Comparison of ENCODE assay signal across 1 cellular context in the genomic region with DNA sequence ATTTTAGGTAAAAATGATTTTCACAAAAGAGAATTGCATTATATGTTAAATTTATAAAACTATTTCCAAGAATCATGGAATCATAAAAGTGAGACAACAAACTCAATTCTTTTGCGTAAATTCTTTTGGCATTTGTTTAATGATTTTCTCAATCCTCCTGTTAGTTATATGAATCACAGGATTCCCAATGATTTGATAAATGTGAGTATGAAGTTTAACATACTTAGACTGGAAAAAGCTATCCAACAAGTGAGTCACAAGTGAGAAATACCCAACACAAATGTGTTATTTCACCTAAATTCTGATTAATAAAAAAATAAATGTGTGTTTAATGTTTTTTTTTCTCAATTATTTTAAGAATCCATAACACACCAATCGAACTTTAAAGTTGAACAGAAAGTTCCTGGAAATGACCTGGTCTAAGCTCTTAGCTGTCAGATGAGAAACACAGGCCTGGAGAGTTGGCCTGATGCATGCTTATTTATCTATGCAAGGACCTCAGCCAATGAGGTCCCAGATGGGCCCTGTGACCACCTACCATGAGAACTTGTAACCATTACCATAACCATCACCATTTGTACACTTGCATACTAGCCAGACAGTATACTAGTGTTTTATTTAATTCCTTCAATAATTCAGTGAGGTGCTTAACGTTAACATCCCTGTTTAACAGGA.
TF ChIP-seq lines count a peak whose summit lies in the region.

No MANE protein-coding gene starts in this region.

TF ChIP-seq in GM23338, 12 proteins besides CTCF, POLR2A, EP300 and RAD21 (continued from another document):
- TF ChIP-seq JUNB (IDR thresholded peaks at IDR 0.05; ENCODE audit: unreplicated experiment) = no peak
- TF ChIP-seq ZNF114 (CRISPR knock-in tag; IDR thresholded peaks at IDR 0.05) = no peak
- TF ChIP-seq NANOG (IDR thresholded peaks at IDR 0.05; ENCODE audit: borderline replicate concordance) = no peak
- TF ChIP-seq EZH2phosphoT487 (IDR thresholded peaks at IDR 0.05; ENCODE audit: unreplicated experiment) = no peak
- TF ChIP-seq ZNF331 (CRISPR knock-in tag; IDR thresholded peaks at IDR 0.05; ENCODE audit: low read depth) = no peak
- no peak for TF ChIP-seq ZNF462 (CRISPR knock-in tag; IDR thresholded peaks at IDR 0.05)
- no peak for TF ChIP-seq POLR2AphosphoS5 (IDR thresholded peaks at IDR 0.05; ENCODE audit: low read depth)
- TF ChIP-seq STAT1 (IDR thresholded peaks at IDR 0.05; ENCODE audit: unreplicated experiment) = no peak
